Comparison of ENCODE assay signal across 30 cellular contexts in the genomic region with DNA sequence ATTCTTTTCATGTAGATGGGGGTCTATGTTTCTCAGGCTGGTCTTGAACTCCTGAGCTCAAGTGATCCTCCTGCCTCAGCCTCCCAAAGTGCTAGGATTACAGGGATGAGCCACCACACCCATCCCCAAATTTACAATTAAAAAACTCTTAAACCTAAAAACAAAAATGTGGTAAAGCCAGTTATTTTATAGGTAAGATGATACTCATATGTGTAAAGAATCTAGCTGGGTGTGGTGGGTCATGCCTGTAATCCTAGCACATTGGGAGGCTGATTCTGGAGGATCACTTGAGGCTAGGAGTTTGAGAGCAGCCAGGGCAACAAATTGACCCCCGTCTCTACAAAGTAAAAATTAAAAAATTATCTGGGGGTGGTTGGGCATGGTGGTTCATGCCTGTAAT. TPM values are rescaled to one million over a fixed set of nuclear protein-coding genes. Genes with fewer than 3 reads are reported as not detected.
"Had no signal": no experiment of that assay in that cellular context is flagged by ENCODE, and none has a peak within 500 bp of the region (broad histone marks: within the 10 kb centered on the region; RNA-seq: fewer than 3 reads in every experiment).

No MANE protein-coding gene starts in this region.

- ATAC-seq: esophagus mucosa; gastrocnemius medialis; heart left ventricle; left lung; naive thymus-derived CD8-positive, alpha-beta T cell; psoas muscle; right lobe of liver; stimulated activated effector memory CD8-positive, alpha-beta T cell treated with anti-CD3 and anti-CD28 coated beads, Interleukin-12 subunit alpha, Interleukin-12 subunit beta, amount 100 ng/mL, for 72 hours had no signal

- DNase-seq: cerebellar nuclear complex; effector CD8-positive, alpha-beta T cell; endodermal cell; foreskin fibroblast; gastrocnemius medialis; heart left ventricle; kidney; mesendoderm; midbrain; naive thymus-derived CD8-positive, alpha-beta T cell; nephron progenitor cell; nucleus accumbens; psoas muscle; right lobe of liver; stimulated activated CD4-positive, alpha-beta T cell treated with anti-CD3 and anti-CD28 coated beads, Interleukin-12 subunit alpha, Interleukin-12 subunit beta, amount 100 ng/mL, for 4 hours; stimulated activated CD4-positive, alpha-beta T cell treated with anti-CD3 and anti-CD28 coated beads, Interleukin-2, amount 100 ng/mL, for 24 hours; stimulated activated CD4-positive, alpha-beta T cell treated with anti-CD3 and anti-CD28 coated beads, Interleukin-4, amount 100 ng/mL, for 24 hours; upper lobe of left lung; uterus had no signal

- H3K27me3 Mint-ChIP-seq: stimulated activated naive CD8-positive, alpha-beta T cell treated with anti-CD3 and anti-CD28 coated beads, Interleukin-15, Interleukin-2, amounts not matched to agents 100 ng/mL and 50 ng/mL, for 24 hours had no signal

- H3K4me3 Mint-ChIP-seq: endodermal cell; nephron progenitor cell; stimulated activated effector memory CD8-positive, alpha-beta T cell treated with anti-CD3 and anti-CD28 coated beads, Interleukin-12 subunit alpha, Interleukin-12 subunit beta, amount 100 ng/mL, for 72 hours; stimulated activated naive CD8-positive, alpha-beta T cell treated with anti-CD3 and anti-CD28 coated beads, Interleukin-15, Interleukin-2, amounts not matched to agents 100 ng/mL and 50 ng/mL, for 24 hours had no signal

- H3K36me3 ChIP-seq: gastrocnemius medialis, heart left ventricle, left lung, right lobe of liver, thoracic aorta, tibial nerve, upper lobe of left lung, uterus had no signal

- H3K4me2 ChIP-seq: hepatocyte, smooth muscle cell had no signal

- H3K9me3 ChIP-seq: gastrocnemius medialis, heart left ventricle, left lung, psoas muscle, right lobe of liver, thoracic aorta, tibial nerve, upper lobe of left lung, uterus had no signal

- H3K27ac ChIP-seq: epithelial cell of prostate, gastrocnemius medialis, heart left ventricle, hepatocyte, left lung, psoas muscle, thoracic aorta, tibial nerve, upper lobe of left lung, uterus had no signal

- H3K27ac Mint-ChIP-seq: endodermal cell; stimulated activated effector memory CD8-positive, alpha-beta T cell treated with anti-CD3 and anti-CD28 coated beads, Interleukin-12 subunit alpha, Interleukin-12 subunit beta, amount 100 ng/mL, for 72 hours; stimulated activated naive CD8-positive, alpha-beta T cell treated with anti-CD3 and anti-CD28 coated beads, Interleukin-15, Interleukin-2, amounts not matched to agents 100 ng/mL and 50 ng/mL, for 24 hours had no signal

- H3K27me3 ChIP-seq: gastrocnemius medialis, heart left ventricle, hepatocyte, left lung, right lobe of liver, tibial nerve, upper lobe of left lung, uterus had no signal

- H2AFZ ChIP-seq: hepatocyte had no signal

- H3K4me3 ChIP-seq: gastrocnemius medialis, heart left ventricle, hepatocyte, left lung, psoas muscle, right lobe of liver, smooth muscle cell, thoracic aorta, tibial nerve, upper lobe of left lung, uterus had no signal

- FAIRE-seq: colon, kidney had no signal

- H3K9me3 Mint-ChIP-seq: naive thymus-derived CD8-positive, alpha-beta T cell; stimulated activated effector memory CD8-positive, alpha-beta T cell treated with anti-CD3 and anti-CD28 coated beads, Interleukin-12 subunit alpha, Interleukin-12 subunit beta, amount 100 ng/mL, for 72 hours; stimulated activated naive CD8-positive, alpha-beta T cell treated with anti-CD3 and anti-CD28 coated beads, Interleukin-15, Interleukin-2, amounts not matched to agents 100 ng/mL and 50 ng/mL, for 24 hours had no signal

RNA-seq across cellular contexts. Expression of a gene that starts 19.6 kb away (rescaled TPM):
- polyA plus RNA-seq: hepatocyte; naive thymus-derived CD8-positive, alpha-beta T cell had no signal

RNA-seq across cellular contexts. Expression of a gene that starts 44.1 kb away (rescaled TPM):
- total RNA-seq: osteocyte had no signal
